ENCODE assay signal across 8 cellular contexts in the genomic region with DNA sequence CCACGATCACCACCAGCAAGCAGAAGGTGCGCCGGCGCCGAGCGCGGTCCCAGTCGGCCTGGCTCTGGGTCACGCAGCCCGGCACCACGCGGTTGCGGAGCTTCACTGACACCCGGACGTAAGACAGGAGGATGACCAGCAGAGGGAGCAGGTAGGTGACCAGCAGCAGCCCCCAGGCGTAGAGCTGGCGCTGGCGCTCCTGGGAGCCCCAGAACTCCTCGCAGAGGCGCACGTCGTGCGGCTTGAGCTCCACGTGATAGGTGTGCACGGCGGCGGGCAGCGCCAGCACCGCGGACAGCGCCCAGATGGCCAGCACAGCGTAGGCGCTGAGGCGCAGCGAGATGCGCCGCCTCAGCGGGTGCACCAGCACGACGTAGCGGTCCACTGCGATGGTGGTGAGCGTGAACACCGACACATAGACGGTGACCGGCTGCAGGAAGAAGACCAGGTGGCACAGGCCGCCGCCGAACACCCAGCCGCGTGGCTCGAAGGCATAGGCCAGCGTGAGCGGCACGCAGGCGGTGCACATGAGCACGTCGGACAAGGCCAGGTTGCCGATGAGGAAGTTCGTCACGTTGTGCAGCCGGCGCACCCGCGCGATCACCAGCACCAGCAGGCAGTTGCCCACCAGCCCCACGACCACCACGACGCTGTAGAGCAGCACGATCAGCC. TPM values are rescaled to one million over a fixed set of nuclear protein-coding genes. Genes with fewer than 3 reads are reported as not detected.
DNase-seq lines count a peak whose midpoint lies in the region; ATAC-seq and TF ChIP-seq lines count a peak whose summit lies in the region.

No MANE protein-coding gene starts in this region.

- DNase-seq in GM20000 (ENCODE audit: low spot score) (peak; percentile 67), fibroblast of pulmonary artery (ENCODE audit: low read depth) (peak; percentile 57), osteocyte (ENCODE audit: extremely low spot score, unreplicated experiment) (no peak), NCI-H1694 treated with DMSO at 0.1 percent for 48 hours (lab: John Stamatoyannopoulos, UW) (no peak), SIG-M5 treated with dmso at 0.1 percent for 504 hours (lab: John Stamatoyannopoulos, UW; ENCODE audit: unreplicated experiment) (no peak)
- peak; percentile 17 for DNase-seq in activated CD4-positive, alpha-beta memory T cell treated with anti-CD3 and anti-CD28 coated beads, Interleukin-2, amount 10 ng/mL, durations not matched to agents 7 days and 5 days

- POLR2A ChIA-PET in activated CD4-positive, alpha-beta memory T cell treated with anti-CD3 and anti-CD28 coated beads, Interleukin-2, amount 10 ng/mL, durations not matched to agents 7 days and 5 days (lab: Charles Lee), result no interaction called here

- TF ChIP-seq CTCF in GM20000 (IDR thresholded peaks at IDR 0.05; ENCODE audit: extremely low read depth, missing control alignments) (peak; percentile 8), fibroblast of pulmonary artery (IDR thresholded peaks at IDR 0.05; ENCODE audit: low read length, missing control alignments) (peak; percentile 21), osteocyte (IDR thresholded peaks at IDR 0.05) (peak; percentile 29)

- H3K9me3 Mint-ChIP-seq in activated CD4-positive, alpha-beta memory T cell treated with anti-CD3 and anti-CD28 coated beads, Interleukin-2, amount 10 ng/mL, durations not matched to agents 7 days and 5 days, result peaks cover 2% of the 10 kb centered on the region
- H3K9me3 Mint-ChIP-seq in osteocyte (ENCODE audit: unreplicated experiment), result no peaks in the 10 kb centered on the region

- H3K4me3 Mint-ChIP-seq in activated CD4-positive, alpha-beta memory T cell treated with anti-CD3 and anti-CD28 coated beads, Interleukin-2, amount 10 ng/mL, durations not matched to agents 7 days and 5 days, result no peak overlapping the region
- H3K4me3 Mint-ChIP-seq in osteocyte (ENCODE audit: unreplicated experiment), result no peak overlapping the region

- H3K27ac Mint-ChIP-seq in activated CD4-positive, alpha-beta memory T cell treated with anti-CD3 and anti-CD28 coated beads, Interleukin-2, amount 10 ng/mL, durations not matched to agents 7 days and 5 days, result no peak overlapping the region
- no peak overlapping the region for H3K27ac Mint-ChIP-seq in osteocyte (ENCODE audit: unreplicated experiment)

- peaks cover 6% of the 10 kb centered on the region for H3K36me3 Mint-ChIP-seq in activated CD4-positive, alpha-beta memory T cell treated with anti-CD3 and anti-CD28 coated beads, Interleukin-2, amount 10 ng/mL, durations not matched to agents 7 days and 5 days (ENCODE audit: low read depth)
- H3K36me3 Mint-ChIP-seq in osteocyte (ENCODE audit: unreplicated experiment), result no peaks in the 10 kb centered on the region

- no peaks in the 10 kb centered on the region for H3K4me1 Mint-ChIP-seq in activated CD4-positive, alpha-beta memory T cell treated with anti-CD3 and anti-CD28 coated beads, Interleukin-2, amount 10 ng/mL, durations not matched to agents 7 days and 5 days
- peaks cover 12% of the 10 kb centered on the region for H3K4me1 Mint-ChIP-seq in osteocyte (ENCODE audit: unreplicated experiment)

- peaks cover 50% of the 10 kb centered on the region for H3K27me3 Mint-ChIP-seq in activated CD4-positive, alpha-beta memory T cell treated with anti-CD3 and anti-CD28 coated beads, Interleukin-2, amount 10 ng/mL, durations not matched to agents 7 days and 5 days
- peaks cover 35% of the 10 kb centered on the region for H3K27me3 Mint-ChIP-seq in osteocyte (ENCODE audit: unreplicated experiment)

- H3K4me3 ChIP-seq in fibroblast of pulmonary artery (replicated peaks; ENCODE audit: low read depth, low read length), result no peak overlapping the region

- CTCF ChIA-PET in activated CD4-positive, alpha-beta memory T cell treated with anti-CD3 and anti-CD28 coated beads, Interleukin-2, amount 10 ng/mL, durations not matched to agents 7 days and 5 days (lab: Charles Lee), result interaction anchor here (0.9 to 2.3 kb wide), 5 partner anchors 15 to 127 kb away, joined by 3 to 15 read pairs (median 5); no protein-coding TSS in a partner anchor

- ATAC-seq in HG03045 (IDR thresholded peaks at IDR 0.05; ENCODE audit: unreplicated experiment), result no peak
- ATAC-seq in GM19467 (IDR thresholded peaks at IDR 0.05; ENCODE audit: unreplicated experiment), result no peak

RNA-seq across cellular contexts. Expression of a gene that starts 0.9 kb away (rescaled TPM):
- total RNA-seq in activated CD4-positive, alpha-beta memory T cell treated with anti-CD3 and anti-CD28 coated beads, Interleukin-2, amount 10 ng/mL, durations not matched to agents 7 days and 5 days, result not detected
- not detected in 2 replicates for total RNA-seq in osteocyte

Comparison
In these comparisons a context has a peak if more than half of its experiments do, and no peak if none do; other contexts are left out.
1. DNase-seq: peak in GM20000 (single experiment), activated CD4-positive, alpha-beta memory T cell treated with anti-CD3 and anti-CD28 coated beads, Interleukin-2, amount 10 ng/mL, durations not matched to agents 7 days and 5 days (single experiment) and fibroblast of pulmonary artery (single experiment); none in osteocyte (single experiment), NCI-H1694 treated with DMSO at 0.1 percent for 48 hours (single experiment) and SIG-M5 treated with dmso at 0.1 percent for 504 hours (single experiment).
2. Peak in every context shown above with its lines, with median percentiles within 50 percentile points of each other: CTCF ChIP-seq.